ENCODE assay signal across 24 cellular contexts in genomic region chr17:55334285-55334684, GRCh38.
A peak's percentile ranks its signal among the peaks of the same experiment; 100 is the strongest.
DNase-seq lines count a peak whose midpoint lies in the region; ATAC-seq, FAIRE-seq and TF ChIP-seq lines count a peak whose summit lies in the region.
"Had no signal": no experiment of that assay in that cellular context is flagged by ENCODE, and none has a peak within 500 bp of the region (broad histone marks: within the 10 kb centered on the region; RNA-seq: fewer than 3 reads in every experiment).

No MANE protein-coding gene starts in this region.

- DNase-seq in AG09319 (ENCODE audit: extremely low read depth, low read depth): peak; percentile 14
- DNase-seq in HT1080 (ENCODE audit: low read depth): peak; percentile 56
- DNase-seq in H1 (ENCODE audit: low read depth in 1 of 2, low spot score in 2 of 2): no peak
- DNase-seq in gastrocnemius medialis: no peak
- no peak for DNase-seq in DMS79 (lab: John Stamatoyannopoulos, UW)
- no peak for DNase-seq in spleen
- DNase-seq in NCI-H2196 treated with DMSO at 0.1 percent for 48 hours (lab: John Stamatoyannopoulos, UW; ENCODE audit: unreplicated experiment): no peak
- DNase-seq: ACHN; activated CD4-positive, alpha-beta memory T cell treated with anti-CD3 and anti-CD28 coated beads, Interleukin-2, amount 10 ng/mL, durations not matched to agents 7 days and 5 days; activated naive CD4-positive, alpha-beta T cell treated with anti-CD3 and anti-CD28 coated beads, Interleukin-2, amount 50 U/mL, for 16 hours; activated T-cell treated with anti-CD3 and anti-CD28 coated beads, Interleukin-2, amount 50 U/mL, for 4 hours; CD4-positive, alpha-beta T cell; colonic mucosa; left lung; mucosa of descending colon; NCI-H1417 treated with DMSO at 0.1 percent for 48 hours; NCI-H748 treated with DMSO at 0.1 percent for 48 hours; SIG-M5; testis had no signal

- peaks cover 5% of the 10 kb centered on the region for H3K27me3 Mint-ChIP-seq in nephron (ENCODE audit: low read depth)
- H3K27me3 Mint-ChIP-seq: CD4-positive, alpha-beta T cell had no signal

- no peak overlapping the region for H4K8ac ChIP-seq in H1 (ENCODE audit: extremely low read depth, insufficient read depth, low read length)

- no peak overlapping the region for H3K4me2 ChIP-seq in H1 (ENCODE audit: insufficient read depth in 1 of 2, low read depth in 2 of 2, low read length in 2 of 2)

- peak overlapping the region in 2 of 3 experiments; percentile 0 to 36 for H3K27ac Mint-ChIP-seq in nephron
- H3K27ac Mint-ChIP-seq: activated CD4-positive, alpha-beta memory T cell treated with anti-CD3 and anti-CD28 coated beads, Interleukin-2, amount 10 ng/mL, durations not matched to agents 7 days and 5 days; CD4-positive, alpha-beta T cell; T-helper 1 cell treated with Interleukin-12 subunit alpha and Interleukin-12 subunit beta and Interleukin-4 antibody, amounts not matched to agents 30 μg/mL and 1 μg/mL, for 36 hours had no signal

- no peak overlapping the region for H3K23ac ChIP-seq in H1 (ENCODE audit: insufficient read length)

- no peak for ATAC-seq in gastrocnemius medialis
- ATAC-seq: activated T-cell treated with anti-CD3 and anti-CD28 coated beads, Interleukin-2, amount 50 U/mL, for 4 hours; HepG2; left lung; mucosa of descending colon had no signal

- no peak overlapping the region for H3K27ac ChIP-seq in H1 (ENCODE audit: low read depth, low read length)
- no peak overlapping the region for H3K27ac ChIP-seq in gastrocnemius medialis
- H3K27ac ChIP-seq in spleen: no peak overlapping the region
- H3K27ac ChIP-seq: colonic mucosa, left lung, testis had no signal

- H3K23me2 ChIP-seq in H1 (ENCODE audit: low read depth, low read length): no peaks in the 10 kb centered on the region

- intact Hi-C loops in gastrocnemius medialis (cut with DNase I; ENCODE audit: low total_unique reads): no loop called here
- intact Hi-C loops in spleen (cut with DNase I; ENCODE audit: low total_unique reads): no loop called here

- H3K9me3 ChIP-seq in H1 (ENCODE audit: insufficient read depth in 2 of 2, low read depth in 1 of 2, low read length in 1 of 2) (no peaks in the 10 kb centered on the region), gastrocnemius medialis (no peaks in the 10 kb centered on the region), spleen (no peaks in the 10 kb centered on the region)
- H3K9me3 ChIP-seq: colonic mucosa, left lung, mucosa of descending colon, testis had no signal

- H3K79me1 ChIP-seq in H1 (ENCODE audit: low read depth, low read length): no peaks in the 10 kb centered on the region

- H2BK5ac ChIP-seq in H1 (ENCODE audit: low read depth, low read length): no peak overlapping the region

- H2BK12ac ChIP-seq in H1 (ENCODE audit: low read depth, low read length): no peak overlapping the region

- no peak overlapping the region for H2BK20ac ChIP-seq in H1 (ENCODE audit: low read length)

- no peak for TF ChIP-seq EP300 in H1 (IDR thresholded peaks at IDR 0.05; ENCODE audit: borderline replicate concordance in 1 of 2, low read depth in 2 of 2, low read length in 2 of 2)

- H3K4me3 Mint-ChIP-seq in nephron: no peak overlapping the region
- H3K4me3 Mint-ChIP-seq: activated CD4-positive, alpha-beta memory T cell treated with anti-CD3 and anti-CD28 coated beads, Interleukin-2, amount 10 ng/mL, durations not matched to agents 7 days and 5 days; activated T-cell treated with anti-CD3 and anti-CD28 coated beads, Interleukin-2, amount 50 U/mL, for 4 hours; CD4-positive, alpha-beta T cell; T-helper 1 cell treated with Interleukin-12 subunit alpha and Interleukin-12 subunit beta and Interleukin-4 antibody, amounts not matched to agents 30 μg/mL and 1 μg/mL, for 36 hours had no signal

- H3K36me3 ChIP-seq in H1 (ENCODE audit: control insufficient read depth in 2 of 4, insufficient read depth in 4 of 4, low read length in 3 of 4) (no peaks in the 10 kb centered on the region), gastrocnemius medialis (no peaks in the 10 kb centered on the region), spleen (no peaks in the 10 kb centered on the region)
- H3K36me3 ChIP-seq: colonic mucosa, left lung had no signal

- TF ChIP-seq POLR2A in H1 (IDR thresholded peaks at IDR 0.05; ENCODE audit: control extremely low read depth in 1 of 2, low read depth in 2 of 2, low read length in 2 of 2) (no peak), gastrocnemius medialis (IDR thresholded peaks at IDR 0.05) (no peak), spleen (IDR thresholded peaks at IDR 0.05) (no peak)

- in situ Hi-C loops in gastrocnemius medialis (cut with MboI; ENCODE audit: low sequenced_read_pairs in 4 of 4): no loop called here

- no peak overlapping the region for H2BK120ac ChIP-seq in H1 (replicated peaks; ENCODE audit: low read depth, low read length)

- H3K18ac ChIP-seq in H1 (ENCODE audit: extremely low read depth, low read length): no peak overlapping the region

- H3K14ac ChIP-seq in H1 (ENCODE audit: insufficient read length): no peak overlapping the region

- no peaks in the 10 kb centered on the region for H3K36me3 Mint-ChIP-seq in nephron (ENCODE audit: low read depth)

- no peak overlapping the region for H2AK5ac ChIP-seq in H1 (ENCODE audit: low read depth, low read length)

- peaks cover 27% of the 10 kb centered on the region for H3K4me1 Mint-ChIP-seq in nephron

- no peaks in the 10 kb centered on the region for H4K20me1 ChIP-seq in H1 (replicated peaks in 1 of 2; ENCODE audit: control insufficient read depth in 1 of 2, insufficient read depth in 2 of 2, low read length in 2 of 2)

- FAIRE-seq in H1 (lab: Jason Lieb, UNC): no peak
- FAIRE-seq: endometrium, H54, HepG2 had no signal

- no peak overlapping the region for H4K5ac ChIP-seq in H1 (ENCODE audit: insufficient read length, low read depth, low read length)

- H4K91ac ChIP-seq in H1 (replicated peaks; ENCODE audit: insufficient read length, low read length): no peak overlapping the region

- TF ChIP-seq RAD21 in H1 (IDR thresholded peaks at IDR 0.05 in 1 of 2, conservative IDR thresholded peaks at IDR 0.05 in 1 of 2; ENCODE audit: low read depth in 2 of 2, low read length in 2 of 2): no peak

- no peak overlapping the region for H3K4me3 ChIP-seq in H1 (ENCODE audit: extremely low read depth in 1 of 4, insufficient read depth in 2 of 4, low read depth in 3 of 4, low read length in 4 of 4)
- no peak overlapping the region for H3K4me3 ChIP-seq in gastrocnemius medialis
- no peak overlapping the region for H3K4me3 ChIP-seq in spleen
- H3K4me3 ChIP-seq: colonic mucosa, left lung, mucosa of descending colon, testis had no signal

- no peak overlapping the region for H3K56ac ChIP-seq in H1 (replicated peaks; ENCODE audit: insufficient read length, low read depth, low read length)

- H3K79me2 ChIP-seq in H1 (ENCODE audit: control insufficient read depth in 1 of 2, insufficient read depth in 2 of 2, low read length in 2 of 2): no peaks in the 10 kb centered on the region

- POLR2A ChIA-PET in H1 (lab: Charles Lee; ENCODE audit: partially characterized antibody): no interaction called here

- 90% methylated on average over 4 of the region's 4 CpGs; no CpG with 5 or more reads in 1 of the 2 experiments for WGBS in H1 (ENCODE audit: extremely low coverage in 1 of 2, insufficient coverage in 1 of 2, insufficient read length in 1 of 2, insufficient replicate concordance in 2 of 2, low coverage in 1 of 2, low lambda C conversion rate in 2 of 2, missing lambda C conversion rate in 1 of 2), 2 experiments
- 75 to 88% (median 80%) methylated on average over 4 of the region's 4 CpGs for WGBS in spleen, 5 donors

- no peaks in the 10 kb centered on the region for H3K27me3 ChIP-seq in H1 (replicated peaks in 1 of 4; ENCODE audit: control insufficient read depth in 3 of 4, extremely low read depth in 1 of 4, insufficient read depth in 3 of 4, low read length in 3 of 4)
- no peaks in the 10 kb centered on the region for H3K27me3 ChIP-seq in gastrocnemius medialis
- peaks cover 0 to 2% (median 0%) of the 10 kb centered on the region in 7 donors for H3K27me3 ChIP-seq in spleen (replicated peaks in 1 of 7)
- H3K27me3 ChIP-seq: colonic mucosa, left lung, testis had no signal

- CTCF ChIA-PET in H1 (lab: Charles Lee; ENCODE audit: partially characterized antibody): interaction anchor here (1.1 to 2.9 kb wide), 5 partner anchors 8 to 84 kb away, joined by 3 to 18 read pairs (median 7); no protein-coding TSS in a partner anchor

- H2BK15ac ChIP-seq in H1 (ENCODE audit: low read length): no peak overlapping the region

- H3K4ac ChIP-seq in H1 (replicated peaks; ENCODE audit: insufficient read length, low read depth, low read length): no peak overlapping the region

- TF ChIP-seq CTCF in AG09319 (IDR thresholded peaks at IDR 0.05; ENCODE audit: low read depth, low read length) (no peak), H1 (IDR thresholded peaks at IDR 0.05; ENCODE audit: control extremely low read depth in 1 of 3, insufficient read depth in 1 of 3, low read depth in 1 of 3, low read length in 3 of 3) (no peak), nephron (IDR thresholded peaks at IDR 0.05; ENCODE audit: unreplicated experiment in 3 of 3) (no peak), gastrocnemius medialis (IDR thresholded peaks at IDR 0.05 in 4 of 5, conservative IDR thresholded peaks at IDR 0.05 in 1 of 5) (no peak), spleen (IDR thresholded peaks at IDR 0.05 in 8 of 11, conservative IDR thresholded peaks at IDR 0.05 in 3 of 11) (no peak)

- peaks cover 0 to 5% (median 1%) of the 10 kb centered on the region in 4 experiments; a peak in 3 of 7 replicates for H3K4me1 ChIP-seq in H1 (replicated peaks in 1 of 4; ENCODE audit: control insufficient read depth in 3 of 4, insufficient read depth in 4 of 4, low read length in 3 of 4)
- H3K4me1 ChIP-seq in gastrocnemius medialis: no peaks in the 10 kb centered on the region
- H3K4me1 ChIP-seq in spleen: no peaks in the 10 kb centered on the region
- H3K4me1 ChIP-seq: colonic mucosa, left lung, testis had no signal

- H3K9ac ChIP-seq in H1 (replicated peaks in 1 of 4; ENCODE audit: extremely low read depth in 1 of 4, low read depth in 3 of 4, low read length in 3 of 4): no peak overlapping the region

- peaks cover 3% of the 10 kb centered on the region for H3K9me3 Mint-ChIP-seq in nephron
- H3K9me3 Mint-ChIP-seq: activated T-cell treated with anti-CD3 and anti-CD28 coated beads, Interleukin-2, amount 50 U/mL, for 4 hours; CD4-positive, alpha-beta T cell had no signal

- H2AFZ ChIP-seq in H1 (ENCODE audit: low read length): 0 out of 2 replicates have a peak overlapping the region, but pooled peaks have one; percentile 83

TF ChIP-seq in H1, 55 proteins besides CTCF, POLR2A, EP300 and RAD21 (continues in another document):
- TF ChIP-seq SIX5 (IDR thresholded peaks at IDR 0.05; ENCODE audit: low read depth, low read length): no peak
- no peak for TF ChIP-seq HDAC6 (IDR thresholded peaks at IDR 0.05; ENCODE audit: low read depth, low read length)
- TF ChIP-seq CBX8 (IDR thresholded peaks at IDR 0.05; ENCODE audit: borderline replicate concordance, low read depth, low read length): no peak
- no peak for TF ChIP-seq SIN3A (conservative IDR thresholded peaks at IDR 0.05 in 1 of 2, IDR thresholded peaks at IDR 0.05 in 1 of 2; ENCODE audit: low read depth in 1 of 2, low read length in 2 of 2)
- TF ChIP-seq POU5F1 (IDR thresholded peaks at IDR 0.05; ENCODE audit: low read depth, low read length): no peak
- no peak for TF ChIP-seq HDAC2 (IDR thresholded peaks at IDR 0.05; ENCODE audit: borderline replicate concordance in 1 of 2, low read depth in 2 of 2, low read length in 2 of 2)

Comparison
In these comparisons a context has a peak if more than half of its experiments do, and no peak if none do; other contexts are left out.
1. DNase-seq: peak in AG09319 (single experiment) and HT1080 (single experiment); none in H1 (0 of 2), gastrocnemius medialis (0 of 2), DMS79 (single experiment), spleen (single experiment) and NCI-H2196 treated with DMSO at 0.1 percent for 48 hours (single experiment).